Comparison of ENCODE assay signal across 38 cellular contexts in genomic region chr15:23994273-23994672, GRCh38.
"Had no signal": no experiment of that assay in that cellular context is flagged by ENCODE, and none has a peak within 500 bp of the region (broad histone marks: within the 10 kb centered on the region; RNA-seq: fewer than 3 reads in every experiment).

No MANE protein-coding gene starts in this region.

- H3K27me3 Mint-ChIP-seq: activated CD4-positive, alpha-beta memory T cell treated with anti-CD3 and anti-CD28 coated beads, Interleukin-2, amount 10 ng/mL, durations not matched to agents 7 days and 5 days; activated CD4-positive, alpha-beta T cell treated with anti-CD3 and anti-CD28 coated beads for 36 hours; activated CD4-positive, alpha-beta T cell treated with anti-CD3 and anti-CD28 coated beads, Interleukin-2, amount 10 ng/mL, durations not matched to agents 7 days and 5 days; activated CD8-positive, alpha-beta memory T cell treated with anti-CD3 and anti-CD28 coated beads, Interleukin-2, amount 10 ng/mL, durations not matched to agents 7 days and 5 days; activated naive CD4-positive, alpha-beta T cell treated with anti-CD3 and anti-CD28 coated beads, Interleukin-2, amount 10 ng/mL, durations not matched to agents 7 days and 5 days; activated naive CD4-positive, alpha-beta T cell treated with anti-CD3 and anti-CD28 coated beads, Interleukin-2, amount 50 U/mL, for 24 hours; activated naive CD8-positive, alpha-beta T cell; activated naive CD8-positive, alpha-beta T cell treated with anti-CD3 and anti-CD28 coated beads, Interleukin-2, amount 10 ng/mL, durations not matched to agents 7 days and 5 days; activated naive CD8-positive, alpha-beta T cell treated with anti-CD3 and anti-CD28 coated beads, Interleukin-2, amount 50 U/mL, for 24 hours; activated T-cell treated with anti-CD3 and anti-CD28 coated beads, Interleukin-2, amount 50 U/mL, for 24 hours; central memory CD8-positive, alpha-beta T cell; T-cell had no signal

- H3K4me3 ChIP-seq: ascending aorta, cardiac muscle cell had no signal

- H3K36me3 ChIP-seq: ascending aorta, cardiac muscle cell had no signal

- H3K27me3 ChIP-seq: ascending aorta, cardiac muscle cell had no signal

- H3K27ac Mint-ChIP-seq: activated CD4-positive, alpha-beta memory T cell treated with anti-CD3 and anti-CD28 coated beads, Interleukin-2, amount 10 ng/mL, durations not matched to agents 7 days and 5 days; activated CD4-positive, alpha-beta T cell treated with anti-CD3 and anti-CD28 coated beads for 36 hours; activated CD4-positive, alpha-beta T cell treated with anti-CD3 and anti-CD28 coated beads, Interleukin-2, amount 10 ng/mL, durations not matched to agents 7 days and 5 days; activated CD8-positive, alpha-beta memory T cell treated with anti-CD3 and anti-CD28 coated beads, Interleukin-2, amount 10 ng/mL, durations not matched to agents 7 days and 5 days; activated CD8-positive, alpha-beta T cell treated with anti-CD3 and anti-CD28 coated beads, Interleukin-2, amount 10 ng/mL, durations not matched to agents 7 days and 5 days; activated naive CD4-positive, alpha-beta T cell treated with anti-CD3 and anti-CD28 coated beads, Interleukin-2, amount 10 ng/mL, durations not matched to agents 7 days and 5 days; activated naive CD4-positive, alpha-beta T cell treated with anti-CD3 and anti-CD28 coated beads, Interleukin-2, amount 50 U/mL, for 24 hours; activated naive CD8-positive, alpha-beta T cell; activated naive CD8-positive, alpha-beta T cell treated with anti-CD3 and anti-CD28 coated beads, Interleukin-2, amount 10 ng/mL, durations not matched to agents 7 days and 5 days; activated naive CD8-positive, alpha-beta T cell treated with anti-CD3 and anti-CD28 coated beads, Interleukin-2, amount 50 U/mL, for 24 hours; activated T-cell treated with anti-CD3 and anti-CD28 coated beads, Interleukin-2, amount 50 U/mL, for 24 hours; activated T-helper 2 cell treated with anti-CD3 and anti-CD28 coated beads, Interferon-gamma antibody, Interleukin-2, Interleukin-4, amounts not matched to agents 10 μg/mL and 5 μg/mL and 100 μg/mL, durations not matched to agents 14 hours and 24 hours and 36 hours; brain; T-cell; T-helper 1 cell treated with Interleukin-12 subunit alpha and Interleukin-12 subunit beta and Interleukin-4 antibody, amounts not matched to agents 30 μg/mL and 1 μg/mL, for 36 hours; T-helper 2 cell treated with Interferon-gamma antibody and Interleukin-4, amounts not matched to agents 5 μg/mL and 100 μg/mL, for 36 hours had no signal

- H3K4me1 ChIP-seq: ascending aorta had no signal

- H3K4me1 Mint-ChIP-seq: activated CD4-positive, alpha-beta memory T cell treated with anti-CD3 and anti-CD28 coated beads, Interleukin-2, amount 10 ng/mL, durations not matched to agents 7 days and 5 days; activated CD4-positive, alpha-beta T cell treated with anti-CD3 and anti-CD28 coated beads for 36 hours; activated CD4-positive, alpha-beta T cell treated with anti-CD3 and anti-CD28 coated beads, Interleukin-2, amount 10 ng/mL, durations not matched to agents 7 days and 5 days; activated CD8-positive, alpha-beta memory T cell treated with anti-CD3 and anti-CD28 coated beads, Interleukin-2, amount 10 ng/mL, durations not matched to agents 7 days and 5 days; activated naive CD4-positive, alpha-beta T cell treated with anti-CD3 and anti-CD28 coated beads, Interleukin-2, amount 10 ng/mL, durations not matched to agents 7 days and 5 days; activated naive CD4-positive, alpha-beta T cell treated with anti-CD3 and anti-CD28 coated beads, Interleukin-2, amount 50 U/mL, for 24 hours; activated naive CD8-positive, alpha-beta T cell treated with anti-CD3 and anti-CD28 coated beads, Interleukin-2, amount 10 ng/mL, durations not matched to agents 7 days and 5 days; activated naive CD8-positive, alpha-beta T cell treated with anti-CD3 and anti-CD28 coated beads, Interleukin-2, amount 50 U/mL, for 24 hours; brain; central memory CD8-positive, alpha-beta T cell; T-cell had no signal

- H3K36me3 Mint-ChIP-seq: activated CD8-positive, alpha-beta memory T cell treated with anti-CD3 and anti-CD28 coated beads, Interleukin-2, amount 10 ng/mL, durations not matched to agents 7 days and 5 days; activated naive CD4-positive, alpha-beta T cell treated with anti-CD3 and anti-CD28 coated beads, Interleukin-2, amount 10 ng/mL, durations not matched to agents 7 days and 5 days; activated naive CD4-positive, alpha-beta T cell treated with anti-CD3 and anti-CD28 coated beads, Interleukin-2, amount 50 U/mL, for 24 hours; activated naive CD8-positive, alpha-beta T cell; activated naive CD8-positive, alpha-beta T cell treated with anti-CD3 and anti-CD28 coated beads, Interleukin-2, amount 10 ng/mL, durations not matched to agents 7 days and 5 days; T-cell had no signal

- H3K4me3 Mint-ChIP-seq: activated CD4-positive, alpha-beta memory T cell treated with anti-CD3 and anti-CD28 coated beads, Interleukin-2, amount 10 ng/mL, durations not matched to agents 7 days and 5 days; activated CD4-positive, alpha-beta T cell treated with anti-CD3 and anti-CD28 coated beads for 36 hours; activated CD4-positive, alpha-beta T cell treated with anti-CD3 and anti-CD28 coated beads, Interleukin-2, amount 10 ng/mL, durations not matched to agents 7 days and 5 days; activated CD8-positive, alpha-beta memory T cell treated with anti-CD3 and anti-CD28 coated beads, Interleukin-2, amount 10 ng/mL, durations not matched to agents 7 days and 5 days; activated CD8-positive, alpha-beta T cell treated with anti-CD3 and anti-CD28 coated beads, Interleukin-2, amount 10 ng/mL, durations not matched to agents 7 days and 5 days; activated naive CD4-positive, alpha-beta T cell treated with anti-CD3 and anti-CD28 coated beads, Interleukin-2, amount 10 ng/mL, durations not matched to agents 7 days and 5 days; activated naive CD4-positive, alpha-beta T cell treated with anti-CD3 and anti-CD28 coated beads, Interleukin-2, amount 50 U/mL, for 24 hours; activated naive CD8-positive, alpha-beta T cell; activated naive CD8-positive, alpha-beta T cell treated with anti-CD3 and anti-CD28 coated beads, Interleukin-2, amount 10 ng/mL, durations not matched to agents 7 days and 5 days; activated naive CD8-positive, alpha-beta T cell treated with anti-CD3 and anti-CD28 coated beads, Interleukin-2, amount 50 U/mL, for 24 hours; activated T-cell treated with anti-CD3 and anti-CD28 coated beads, Interleukin-2, amount 50 U/mL, for 24 hours; brain; central memory CD8-positive, alpha-beta T cell; T-cell; T-helper 1 cell treated with Interleukin-12 subunit alpha and Interleukin-12 subunit beta and Interleukin-4 antibody, amounts not matched to agents 30 μg/mL and 1 μg/mL, for 36 hours; T-helper 2 cell treated with Interferon-gamma antibody and Interleukin-4, amounts not matched to agents 5 μg/mL and 100 μg/mL, for 36 hours had no signal

- H3K27ac ChIP-seq: ascending aorta, cardiac muscle cell, VCaP had no signal

- FAIRE-seq: bronchial epithelial cell, TTC549 had no signal

- DNase-seq: activated CD4-positive, alpha-beta memory T cell treated with anti-CD3 and anti-CD28 coated beads, Interleukin-2, amount 10 ng/mL, durations not matched to agents 7 days and 5 days; activated CD4-positive, alpha-beta T cell treated with anti-CD3 and anti-CD28 coated beads for 1 hour; activated CD4-positive, alpha-beta T cell treated with anti-CD3 and anti-CD28 coated beads for 36 hours; activated CD4-positive, alpha-beta T cell treated with anti-CD3 and anti-CD28 coated beads for 48 hours; activated CD4-positive, alpha-beta T cell treated with anti-CD3 and anti-CD28 coated beads, Interleukin-2, amount 10 ng/mL, durations not matched to agents 7 days and 5 days; activated CD4-positive, alpha-beta T cell treated with anti-CD3 and anti-CD28 coated beads, Interleukin-2, amount 50 U/mL, for 48 hours; activated CD4-positive, CD25-positive, alpha-beta regulatory T cell; activated CD8-positive, alpha-beta memory T cell treated with anti-CD3 and anti-CD28 coated beads for 24 hours; activated CD8-positive, alpha-beta memory T cell treated with anti-CD3 and anti-CD28 coated beads, Interleukin-2, amount 10 ng/mL, durations not matched to agents 7 days and 5 days; activated CD8-positive, alpha-beta memory T cell treated with anti-CD3 and anti-CD28 coated beads, Interleukin-2, amount 50 U/mL, for 48 hours; activated CD8-positive, alpha-beta T cell treated with anti-CD3 and anti-CD28 coated beads, Interleukin-2, amount 10 ng/mL, durations not matched to agents 7 days and 5 days; activated effector memory CD4-positive, alpha-beta T cell treated with Interleukin-2 at 50 U/mL for 16 hours; activated gamma-delta T cell; activated naive CD4-positive, alpha-beta T cell treated with anti-CD3 and anti-CD28 coated beads, Interleukin-2, amount 10 ng/mL, durations not matched to agents 7 days and 5 days; activated naive CD4-positive, alpha-beta T cell treated with Interleukin-2 at 50 U/mL for 16 hours; activated naive CD8-positive, alpha-beta T cell treated with anti-CD3 and anti-CD28 coated beads, Interleukin-2, amount 10 ng/mL, durations not matched to agents 7 days and 5 days; activated naive CD8-positive, alpha-beta T cell treated with anti-CD3 and anti-CD28 coated beads, Interleukin-2, amount 50 U/mL, for 24 hours; activated T-cell treated with anti-CD3 and anti-CD28 coated beads, Interleukin-2, amount 50 U/mL, for 24 hours; activated T-cell treated with anti-CD3 and anti-CD28 coated beads, Interleukin-2, amount 50 U/mL, for 48 hours; amygdala; anterior cingulate cortex; caudate nucleus; cerebellar nuclear complex; T-cell; T-helper 2 cell; T-helper 9 cell had no signal
